In the genomic region with DNA sequence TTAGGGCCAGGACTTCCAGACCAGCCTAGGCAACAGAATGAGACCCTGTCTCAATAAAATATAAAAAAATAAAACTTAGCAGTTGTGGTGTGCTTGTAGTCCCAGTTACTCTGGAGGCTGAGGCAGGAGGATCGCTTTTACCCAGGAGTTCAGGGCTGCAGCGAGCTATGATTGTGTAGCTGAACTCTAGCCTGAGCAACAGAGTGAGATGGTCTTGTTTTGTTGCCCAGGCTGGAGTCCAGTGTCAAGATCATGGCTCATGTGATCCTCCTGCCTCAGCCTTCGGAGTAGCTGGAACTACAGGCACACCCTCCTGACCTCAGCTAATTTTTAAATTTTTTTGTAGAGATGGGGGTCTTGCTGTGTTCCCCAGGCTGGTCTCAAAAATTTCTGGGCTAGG, we compare ENCODE assay signal across 9 cellular contexts. TPM values are rescaled to one million over a fixed set of nuclear protein-coding genes. Genes with fewer than 3 reads are reported as not detected.
A peak's percentile ranks its signal among the peaks of the same experiment; 100 is the strongest.
DNase-seq lines count a peak whose midpoint lies in the region; ATAC-seq and TF ChIP-seq lines count a peak whose summit lies in the region.
"Had no signal": no experiment of that assay in that cellular context is flagged by ENCODE, and none has a peak within 500 bp of the region (broad histone marks: within the 10 kb centered on the region; RNA-seq: fewer than 3 reads in every experiment).

No MANE protein-coding gene starts in this region.

- no peaks in the 10 kb centered on the region for H3K9me3 ChIP-seq in right lobe of liver
- no peaks in the 10 kb centered on the region for H3K9me3 ChIP-seq in stomach smooth muscle (ENCODE audit: control insufficient read depth in 2 of 2, low read length in 2 of 2)

- TF ChIP-seq CTCF in right lobe of liver (IDR thresholded peaks at IDR 0.05) (no peak), foreskin keratinocyte (conservative IDR thresholded peaks at IDR 0.05) (no peak)

- WGBS in right lobe of liver (ENCODE audit: insufficient coverage, low coverage, low lambda C conversion rate, missing lambda C conversion rate), result 57% methylated on average over 3 of the region's 3 CpGs

- CTCF ChIA-PET in activated CD8-positive, alpha-beta T cell treated with anti-CD3 and anti-CD28 coated beads, Interleukin-2, amount 10 ng/mL, durations not matched to agents 7 days and 5 days (lab: Charles Lee), result interaction anchor here (1.7 to 3.4 kb wide), 2 partner anchors 9 kb away, joined by 8 to 31 read pairs; no protein-coding TSS in a partner anchor

- no peak for DNase-seq in activated CD8-positive, alpha-beta T cell treated with anti-CD3 and anti-CD28 coated beads, Interleukin-2, amount 10 ng/mL, durations not matched to agents 7 days and 5 days
- DNase-seq in right lobe of liver (peak in 2 of 3 donors; percentile 39 to 49), foreskin keratinocyte (no peak), SIG-M5 (lab: John Stamatoyannopoulos, UW) (no peak), NCI-H2227 treated with DMSO at 0.1 percent for 48 hours (lab: John Stamatoyannopoulos, UW) (no peak)
- DNase-seq: NCI-H510A had no signal

- no peaks in the 10 kb centered on the region for H3K9me3 Mint-ChIP-seq in IgD-negative memory B cell
- H3K9me3 Mint-ChIP-seq in activated CD8-positive, alpha-beta T cell treated with anti-CD3 and anti-CD28 coated beads, Interleukin-2, amount 10 ng/mL, durations not matched to agents 7 days and 5 days (ENCODE audit: insufficient read depth), result no peaks in the 10 kb centered on the region

- H3K4me3 ChIP-seq in right lobe of liver (no peak overlapping the region), stomach smooth muscle (ENCODE audit: low read length in 2 of 2) (no peak overlapping the region)

- peak overlapping the region in 2 of 3 donors; percentile 90 to 100 for H3K27ac Mint-ChIP-seq in IgD-negative memory B cell
- H3K27ac Mint-ChIP-seq in activated CD8-positive, alpha-beta T cell treated with anti-CD3 and anti-CD28 coated beads, Interleukin-2, amount 10 ng/mL, durations not matched to agents 7 days and 5 days, result peak overlapping the region; percentile 48

- H3K36me3 ChIP-seq in right lobe of liver (no peaks in the 10 kb centered on the region), stomach smooth muscle (ENCODE audit: control insufficient read depth in 2 of 2, insufficient read depth in 2 of 2, low read length in 2 of 2) (no peaks in the 10 kb centered on the region)

- POLR2A ChIA-PET in activated CD8-positive, alpha-beta T cell treated with anti-CD3 and anti-CD28 coated beads, Interleukin-2, amount 10 ng/mL, durations not matched to agents 7 days and 5 days (lab: Charles Lee), result interaction anchor here (2.9 kb wide), 1 partner anchor 9 kb away, joined by 20 read pairs; no protein-coding TSS in a partner anchor

- no peaks in the 10 kb centered on the region for H3K36me3 Mint-ChIP-seq in IgD-negative memory B cell
- H3K36me3 Mint-ChIP-seq in activated CD8-positive, alpha-beta T cell treated with anti-CD3 and anti-CD28 coated beads, Interleukin-2, amount 10 ng/mL, durations not matched to agents 7 days and 5 days (ENCODE audit: low read depth), result peaks cover 3% of the 10 kb centered on the region

- intact Hi-C loops in right lobe of liver (cut with DNase I), result no loop called here

- H3K27me3 ChIP-seq in right lobe of liver (no peaks in the 10 kb centered on the region), stomach smooth muscle (ENCODE audit: control insufficient read depth in 1 of 2, insufficient read depth in 2 of 2, low read length in 2 of 2) (no peaks in the 10 kb centered on the region), foreskin keratinocyte (no peaks in the 10 kb centered on the region)

- no peaks in the 10 kb centered on the region for H3K27me3 Mint-ChIP-seq in IgD-negative memory B cell
- H3K27me3 Mint-ChIP-seq in activated CD8-positive, alpha-beta T cell treated with anti-CD3 and anti-CD28 coated beads, Interleukin-2, amount 10 ng/mL, durations not matched to agents 7 days and 5 days (ENCODE audit: low read depth), result no peaks in the 10 kb centered on the region

- H3K4me1 ChIP-seq in right lobe of liver, result peaks cover 3 to 41% (median 20%) of the 10 kb centered on the region in 4 donors
- H3K4me1 ChIP-seq in stomach smooth muscle (ENCODE audit: control insufficient read depth, insufficient read depth, low read length), result peaks cover 64% of the 10 kb centered on the region
- H3K4me1 ChIP-seq in foreskin keratinocyte, result peaks cover 49% of the 10 kb centered on the region

- H3K27ac ChIP-seq in right lobe of liver (peak overlapping the region; percentile 53 to 100 (median 96)), stomach smooth muscle (ENCODE audit: low read length) (peak overlapping the region; percentile 100), foreskin keratinocyte (no peak overlapping the region)

- peaks cover 4 to 22% (median 17%) of the 10 kb centered on the region in 3 donors for H3K4me1 Mint-ChIP-seq in IgD-negative memory B cell
- H3K4me1 Mint-ChIP-seq in activated CD8-positive, alpha-beta T cell treated with anti-CD3 and anti-CD28 coated beads, Interleukin-2, amount 10 ng/mL, durations not matched to agents 7 days and 5 days (ENCODE audit: low read depth), result peaks cover 34% of the 10 kb centered on the region

- no peak for ATAC-seq in activated CD8-positive, alpha-beta T cell treated with anti-CD3 and anti-CD28 coated beads, Interleukin-2, amount 10 ng/mL, durations not matched to agents 7 days and 5 days
- no peak for ATAC-seq in right lobe of liver
- ATAC-seq in foreskin keratinocyte, result no peak

- H3K4me3 Mint-ChIP-seq in IgD-negative memory B cell, result peak overlapping the region in 2 of 4 donors; percentile 23 to 42
- H3K4me3 Mint-ChIP-seq in activated CD8-positive, alpha-beta T cell treated with anti-CD3 and anti-CD28 coated beads, Interleukin-2, amount 10 ng/mL, durations not matched to agents 7 days and 5 days, result no peak overlapping the region

- H3K9ac ChIP-seq in stomach smooth muscle (ENCODE audit: low read length in 2 of 2), result no peak overlapping the region

- no peak for TF ChIP-seq POLR2A in right lobe of liver (IDR thresholded peaks at IDR 0.05)

RNA-seq across cellular contexts. Expression of gene JUNB, which starts 4.3 kb away (rescaled TPM):
- polyA plus RNA-seq in IgD-negative memory B cell (955 TPM), foreskin keratinocyte (104 and 134 TPM in 2 replicates)
- total RNA-seq in activated CD8-positive, alpha-beta T cell treated with anti-CD3 and anti-CD28 coated beads, Interleukin-2, amount 10 ng/mL, durations not matched to agents 7 days and 5 days, result 10 to 100 TPM; 90.4 to 92.9 TPM
- total RNA-seq in right lobe of liver (100 to 1,000 TPM in 2 of 6 experiments, 10 to 100 TPM in 4; 10.2 to 378 (median 66.0) TPM), foreskin keratinocyte (101 and 134 TPM in 2 replicates)

RNA-seq across cellular contexts. Expression of gene HOOK2, which starts 11.6 kb away (rescaled TPM):
- polyA plus RNA-seq in IgD-negative memory B cell (6.6 TPM), foreskin keratinocyte (32.9 and 35.5 TPM in 2 replicates)
- 10 to 100 TPM; 14.4 to 16.9 TPM for total RNA-seq in activated CD8-positive, alpha-beta T cell treated with anti-CD3 and anti-CD28 coated beads, Interleukin-2, amount 10 ng/mL, durations not matched to agents 7 days and 5 days
- total RNA-seq in right lobe of liver (10 to 100 TPM; 16.6 to 34.5 (median 17.6) TPM), foreskin keratinocyte (34.5 and 35.9 TPM in 2 replicates)

RNA-seq across cellular contexts. Expression of gene PRDX2, which starts 14.7 kb away (rescaled TPM):
- polyA plus RNA-seq in IgD-negative memory B cell, result 195 TPM
- total RNA-seq in activated CD8-positive, alpha-beta T cell treated with anti-CD3 and anti-CD28 coated beads, Interleukin-2, amount 10 ng/mL, durations not matched to agents 7 days and 5 days, result 100 to 1,000 TPM; 250 to 267 TPM
- 100 to 1,000 TPM; 164 to 466 (median 202) TPM for total RNA-seq in right lobe of liver
- 271 and 287 TPM in 2 replicates for total RNA-seq in foreskin keratinocyte
- polyA plus RNA-seq in foreskin keratinocyte, result 347 and 379 TPM in 2 replicates

RNA-seq across cellular contexts. Expression of gene THSD8, which starts 14.9 kb away (rescaled TPM):
- polyA plus RNA-seq in IgD-negative memory B cell (6.4 TPM), foreskin keratinocyte (49.9 and 56.0 TPM in 2 replicates)
- 10 to 100 TPM; 17.7 to 30.9 TPM for total RNA-seq in activated CD8-positive, alpha-beta T cell treated with anti-CD3 and anti-CD28 coated beads, Interleukin-2, amount 10 ng/mL, durations not matched to agents 7 days and 5 days
- total RNA-seq in right lobe of liver (1 to 10 TPM in 3 of 6 experiments, under 1 TPM in 2, not detected in 1; 0.62 to 2.0 (median 1.2) TPM), foreskin keratinocyte (9.3 and 14.7 TPM in 2 replicates)
- total RNA-seq: mononuclear cell had no signal

RNA-seq across cellular contexts. Expression of gene RNASEH2A, which starts 19.4 kb away (rescaled TPM):
- polyA plus RNA-seq in IgD-negative memory B cell (27.4 TPM), foreskin keratinocyte (54.8 and 56.1 TPM in 2 replicates)
- 10 to 100 TPM; 49.2 to 64.0 TPM for total RNA-seq in activated CD8-positive, alpha-beta T cell treated with anti-CD3 and anti-CD28 coated beads, Interleukin-2, amount 10 ng/mL, durations not matched to agents 7 days and 5 days
- total RNA-seq in right lobe of liver (1 to 10 TPM; 2.1 to 7.1 (median 3.7) TPM), foreskin keratinocyte (46.6 and 49.4 TPM in 2 replicates)

Comparison
In these comparisons a context has a peak if more than half of its experiments do, and no peak if none do; other contexts are left out.
1. DNase-seq: peak in right lobe of liver (2 of 3); none in activated CD8-positive, alpha-beta T cell treated with anti-CD3 and anti-CD28 coated beads, Interleukin-2, amount 10 ng/mL, durations not matched to agents 7 days and 5 days (single experiment), foreskin keratinocyte (0 of 2), SIG-M5 (single experiment) and NCI-H2227 treated with DMSO at 0.1 percent for 48 hours (single experiment).